Comparison of ENCODE assay signal across 27 cellular contexts in the genomic region with DNA sequence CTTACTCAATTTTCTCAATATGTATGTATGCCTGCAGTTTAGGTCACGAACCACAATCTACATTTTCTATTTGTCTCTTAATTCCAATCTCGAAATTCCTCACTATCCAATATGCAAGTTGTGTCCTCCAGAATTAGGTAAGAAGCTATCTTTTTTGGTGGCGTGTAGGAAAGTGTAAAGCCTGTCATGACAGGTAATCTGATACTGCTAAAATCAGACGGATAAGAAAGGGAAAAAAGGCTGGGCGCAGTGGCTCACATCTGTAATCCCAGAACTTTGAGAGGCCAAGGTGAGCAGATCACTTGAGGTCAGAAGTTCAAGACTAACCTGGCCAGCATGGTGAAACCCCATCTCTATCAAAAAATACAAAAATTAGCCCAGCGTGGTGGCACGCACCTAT.
DNase-seq lines count a peak whose midpoint lies in the region; ATAC-seq and TF ChIP-seq lines count a peak whose summit lies in the region.
"Had no signal": no experiment of that assay in that cellular context is flagged by ENCODE, and none has a peak within 500 bp of the region (broad histone marks: within the 10 kb centered on the region; RNA-seq: fewer than 3 reads in every experiment).

No MANE protein-coding gene starts in this region.

- no peaks in the 10 kb centered on the region for H3K4me1 ChIP-seq in HEK293 (ENCODE audit: control insufficient read depth, insufficient read depth, low read length)
- H3K4me1 ChIP-seq: A549; BE2C; BLaER1; BLaER1 treated with 17β-estradiol and CSF1 and Interleukin-3, amounts not matched to agents 10 nM and 100 nM; Caco-2 had no signal

- H3K27ac ChIP-seq in HEK293 (ENCODE audit: extremely low read depth, low read depth, low read length) = no peak overlapping the region
- H3K27ac ChIP-seq: 22Rv1; A549; BLaER1; BLaER1 treated with 17β-estradiol and CSF1 and Interleukin-3, amounts not matched to agents 10 nM and 100 nM; C4-2B had no signal

- no peaks in the 10 kb centered on the region for H3K36me3 ChIP-seq in HEK293 (ENCODE audit: control insufficient read depth in 2 of 2, insufficient read depth in 1 of 2, low read length in 2 of 2)
- H3K36me3 ChIP-seq: BE2C; BLaER1; BLaER1 treated with 17β-estradiol and CSF1 and Interleukin-3, amounts not matched to agents 10 nM and 100 nM had no signal

- CTCF ChIA-PET in HEK293 (lab: Yijun Ruan, JAX) = interaction anchor here (0.5 to 1.1 kb wide), 4 partner anchors 9 to 1644 kb away, joined by 3 read pairs; no protein-coding TSS in a partner anchor

- ATAC-seq in stimulated activated naive CD8-positive, alpha-beta T cell treated with anti-CD3 and anti-CD28 coated beads, Interleukin-15, Interleukin-2, amounts not matched to agents 100 U/mL and 50 U/mL, for 24 hours = no peak
- ATAC-seq: A549; CD8-positive, alpha-beta T cell had no signal

- DNase-seq in stimulated activated naive CD8-positive, alpha-beta T cell treated with anti-CD3 and anti-CD28 coated beads, Interleukin-15, Interleukin-2, amounts not matched to agents 100 U/mL and 50 U/mL, for 24 hours = no peak
- DNase-seq: 8988T; ACHN; AML-193; BE2C; C1 segment of cervical spinal cord; Caco-2; Calu3; CD4-positive, alpha-beta memory T cell; CD4-positive, alpha-beta T cell; CD4-positive, CD25-positive, alpha-beta regulatory T cell; CD8-positive, alpha-beta memory T cell; CD8-positive, alpha-beta T cell; COR-L47; DMS 273 treated with DMSO at 0.1 percent for 48 hours; DMS153; DMS53; DMS79; DMS79 treated with DMSO at 0.1 percent for 48 hours; DND-41; EL had no signal

- no peaks in the 10 kb centered on the region for H3K9me3 ChIP-seq in HEK293 (ENCODE audit: control insufficient read depth, insufficient read depth, low read depth, low read length)
- H3K9me3 ChIP-seq: A549; BE2C; BLaER1; BLaER1 treated with 17β-estradiol and CSF1 and Interleukin-3, amounts not matched to agents 10 nM and 100 nM; Caco-2 had no signal

- TF ChIP-seq CTCF in HEK293 (tag by site-specific recombination; IDR thresholded peaks at IDR 0.05) = no peak

- H3K4me3 ChIP-seq in HEK293 (ENCODE audit: low read depth, low read length) = no peak overlapping the region
- H3K4me3 ChIP-seq: A549; BLaER1; BLaER1 treated with 17β-estradiol and CSF1 and Interleukin-3, amounts not matched to agents 10 nM and 100 nM had no signal

- POLR2A ChIA-PET in HEK293 (lab: Yijun Ruan, JAX) = no interaction called here

TF ChIP-seq in HEK293, 187 proteins besides CTCF, POLR2A, EP300 and RAD21:
- TF ChIP-seq ZNF747 (tag by site-specific recombination; IDR thresholded peaks at IDR 0.05) = no peak
- peak; percentile 92 for TF ChIP-seq ZNF157 (tag by site-specific recombination; IDR thresholded peaks at IDR 0.05)
